Comparison of ENCODE assay signal across 14 cellular contexts in the genomic region with DNA sequence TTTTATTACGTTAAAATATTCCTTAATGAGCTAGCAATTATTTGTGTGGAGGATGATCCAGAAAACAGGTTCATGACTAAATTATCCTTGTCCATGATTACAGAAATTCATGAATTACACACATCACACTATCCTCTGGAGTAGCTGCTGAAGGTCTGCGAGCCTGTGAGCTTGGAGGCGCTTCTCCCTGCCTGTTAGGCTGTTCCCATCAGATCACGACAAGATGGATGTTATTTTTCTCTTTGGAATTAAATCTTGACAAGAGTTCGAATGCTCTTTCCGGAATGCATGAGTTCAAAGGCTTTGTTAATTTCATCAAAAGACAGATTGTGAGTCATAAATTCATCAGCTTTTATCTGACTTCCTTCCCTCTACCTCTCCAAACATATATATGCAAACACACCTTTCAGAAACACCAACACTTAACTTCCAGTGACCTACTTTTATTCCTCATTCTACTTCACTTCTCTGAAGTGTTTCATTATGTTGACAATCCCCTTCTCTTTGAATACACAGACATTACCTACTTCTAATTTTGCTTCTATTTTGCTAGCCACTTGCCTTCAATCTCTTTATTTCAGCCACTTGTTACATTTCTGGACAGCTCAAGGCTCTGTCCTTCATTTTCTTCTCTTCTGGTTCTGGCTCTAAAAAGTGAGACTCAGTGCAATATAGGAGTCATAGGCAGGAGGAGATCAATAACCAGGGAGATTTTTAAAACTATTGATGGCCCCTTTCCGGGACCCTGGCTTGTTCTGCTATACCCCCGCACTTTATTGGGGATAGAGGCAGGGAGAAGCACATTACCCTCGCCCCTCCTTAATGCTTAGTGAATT.
A peak's percentile ranks its signal among the peaks of the same experiment; 100 is the strongest.
DNase-seq lines count a peak whose midpoint lies in the region; ATAC-seq and TF ChIP-seq lines count a peak whose summit lies in the region.
"Had no signal": no experiment of that assay in that cellular context is flagged by ENCODE, and none has a peak within 500 bp of the region (broad histone marks: within the 10 kb centered on the region; RNA-seq: fewer than 3 reads in every experiment).

No MANE protein-coding gene starts in this region.

- H3K9me3 ChIP-seq in left lung: no peaks in the 10 kb centered on the region
- H3K9me3 ChIP-seq: MG63 had no signal

- H3K4me1 ChIP-seq in left lung: peaks cover 0 to 18% of the 10 kb centered on the region in 2 donors

- peak overlapping the region; percentile 50 for H3K27ac Mint-ChIP-seq in stimulated activated naive CD8-positive, alpha-beta T cell treated with anti-CD3 and anti-CD28 coated beads, Interleukin-15, Interleukin-2, amounts not matched to agents 100 ng/mL and 50 ng/mL, for 24 hours
- peak overlapping the region; percentile 19 for H3K27ac Mint-ChIP-seq in activated CD4-positive, alpha-beta memory T cell treated with anti-CD3 and anti-CD28 coated beads, Interleukin-2, amount 10 ng/mL, durations not matched to agents 7 days and 5 days
- H3K27ac Mint-ChIP-seq: stimulated activated memory B cell treated with anti-CD40 and anti-IgM and Interleukin-4, amounts not matched to agents 10 μg/mL and 1 μg/mL and 100 μg/mL, for 72 hours had no signal

- ATAC-seq in stimulated activated naive CD8-positive, alpha-beta T cell treated with anti-CD3 and anti-CD28 coated beads, Interleukin-15, Interleukin-2, amounts not matched to agents 100 U/mL and 50 U/mL, for 24 hours: no peak
- ATAC-seq in left lung: peak; percentile 90
- ATAC-seq in HG03442 (IDR thresholded peaks at IDR 0.05; ENCODE audit: unreplicated experiment): no peak
- no peak for ATAC-seq in GM18502 (IDR thresholded peaks at IDR 0.05; ENCODE audit: poor library complexity, unreplicated experiment)
- ATAC-seq in GM19351 (IDR thresholded peaks at IDR 0.05; ENCODE audit: unreplicated experiment): no peak
- ATAC-seq: HCT116; stimulated activated memory B cell treated with anti-CD40 and anti-IgM and Interleukin-4, amounts not matched to agents 10 μg/mL and 1 μg/mL and 100 μg/mL, for 72 hours had no signal

- peak overlapping the region; percentile 3 for H3K4me3 Mint-ChIP-seq in stimulated activated naive CD8-positive, alpha-beta T cell treated with anti-CD3 and anti-CD28 coated beads, Interleukin-15, Interleukin-2, amounts not matched to agents 100 ng/mL and 50 ng/mL, for 24 hours
- H3K4me3 Mint-ChIP-seq in activated CD4-positive, alpha-beta memory T cell treated with anti-CD3 and anti-CD28 coated beads, Interleukin-2, amount 10 ng/mL, durations not matched to agents 7 days and 5 days: no peak overlapping the region
- H3K4me3 Mint-ChIP-seq: stimulated activated memory B cell treated with anti-CD40 and anti-IgM and Interleukin-4, amounts not matched to agents 10 μg/mL and 1 μg/mL and 100 μg/mL, for 72 hours had no signal

- no peak overlapping the region for H3K4me3 ChIP-seq in left lung
- H3K4me3 ChIP-seq: MG63 had no signal

- CTCF ChIA-PET in activated CD4-positive, alpha-beta memory T cell treated with anti-CD3 and anti-CD28 coated beads, Interleukin-2, amount 10 ng/mL, durations not matched to agents 7 days and 5 days (lab: Charles Lee): no interaction called here

- H3K9me3 Mint-ChIP-seq in stimulated activated naive CD8-positive, alpha-beta T cell treated with anti-CD3 and anti-CD28 coated beads, Interleukin-15, Interleukin-2, amounts not matched to agents 100 ng/mL and 50 ng/mL, for 24 hours: no peaks in the 10 kb centered on the region
- peaks cover 3% of the 10 kb centered on the region for H3K9me3 Mint-ChIP-seq in activated CD4-positive, alpha-beta memory T cell treated with anti-CD3 and anti-CD28 coated beads, Interleukin-2, amount 10 ng/mL, durations not matched to agents 7 days and 5 days
- H3K9me3 Mint-ChIP-seq: stimulated activated memory B cell treated with anti-CD40 and anti-IgM and Interleukin-4, amounts not matched to agents 10 μg/mL and 1 μg/mL and 100 μg/mL, for 72 hours had no signal

- no peak for DNase-seq in stimulated activated naive CD8-positive, alpha-beta T cell treated with anti-CD3 and anti-CD28 coated beads, Interleukin-15, Interleukin-2, amounts not matched to agents 100 U/mL and 50 U/mL, for 24 hours
- no peak for DNase-seq in activated CD4-positive, alpha-beta memory T cell treated with anti-CD3 and anti-CD28 coated beads, Interleukin-2, amount 10 ng/mL, durations not matched to agents 7 days and 5 days
- no peak for DNase-seq in left lung
- DNase-seq in hippocampal formation (lab: John Stamatoyannopoulos, UW): no peak
- DNase-seq: EL, MG63, NCI-H526 treated with DMSO at 0.1 percent for 48 hours had no signal

- no peaks in the 10 kb centered on the region for H3K27me3 Mint-ChIP-seq in stimulated activated naive CD8-positive, alpha-beta T cell treated with anti-CD3 and anti-CD28 coated beads, Interleukin-15, Interleukin-2, amounts not matched to agents 100 ng/mL and 50 ng/mL, for 24 hours
- no peaks in the 10 kb centered on the region for H3K27me3 Mint-ChIP-seq in activated CD4-positive, alpha-beta memory T cell treated with anti-CD3 and anti-CD28 coated beads, Interleukin-2, amount 10 ng/mL, durations not matched to agents 7 days and 5 days
- H3K27me3 Mint-ChIP-seq: stimulated activated memory B cell treated with anti-CD40 and anti-IgM and Interleukin-4, amounts not matched to agents 10 μg/mL and 1 μg/mL and 100 μg/mL, for 72 hours had no signal

- intact Hi-C loops in left lung (cut with DNase I): no loop called here

- H3K27me3 ChIP-seq in left lung: no peaks in the 10 kb centered on the region
- H3K27me3 ChIP-seq: MG63 had no signal

- H3K36me3 ChIP-seq in left lung: no peaks in the 10 kb centered on the region
- H3K36me3 ChIP-seq: MG63 had no signal

- no peak for TF ChIP-seq CTCF in left lung (IDR thresholded peaks at IDR 0.05)

- POLR2A ChIA-PET in activated CD4-positive, alpha-beta memory T cell treated with anti-CD3 and anti-CD28 coated beads, Interleukin-2, amount 10 ng/mL, durations not matched to agents 7 days and 5 days (lab: Charles Lee): interaction anchor here (0.8 to 0.9 kb wide), 2 partner anchors 9 to 160 kb away, joined by 3 read pairs; no protein-coding TSS in a partner anchor

- H3K27ac ChIP-seq in left lung: peak overlapping the region; percentile 49 to 67
- H3K27ac ChIP-seq: VCaP had no signal

- no peaks in the 10 kb centered on the region for H3K36me3 Mint-ChIP-seq in stimulated activated naive CD8-positive, alpha-beta T cell treated with anti-CD3 and anti-CD28 coated beads, Interleukin-15, Interleukin-2, amounts not matched to agents 100 ng/mL and 50 ng/mL, for 24 hours (ENCODE audit: low read depth)
- peaks cover 9% of the 10 kb centered on the region for H3K36me3 Mint-ChIP-seq in activated CD4-positive, alpha-beta memory T cell treated with anti-CD3 and anti-CD28 coated beads, Interleukin-2, amount 10 ng/mL, durations not matched to agents 7 days and 5 days (ENCODE audit: low read depth)

- peaks cover 47% of the 10 kb centered on the region for H3K4me1 Mint-ChIP-seq in stimulated activated naive CD8-positive, alpha-beta T cell treated with anti-CD3 and anti-CD28 coated beads, Interleukin-15, Interleukin-2, amounts not matched to agents 100 ng/mL and 50 ng/mL, for 24 hours (ENCODE audit: low read depth)
- peaks cover 22% of the 10 kb centered on the region for H3K4me1 Mint-ChIP-seq in activated CD4-positive, alpha-beta memory T cell treated with anti-CD3 and anti-CD28 coated beads, Interleukin-2, amount 10 ng/mL, durations not matched to agents 7 days and 5 days
